In the genomic region with DNA sequence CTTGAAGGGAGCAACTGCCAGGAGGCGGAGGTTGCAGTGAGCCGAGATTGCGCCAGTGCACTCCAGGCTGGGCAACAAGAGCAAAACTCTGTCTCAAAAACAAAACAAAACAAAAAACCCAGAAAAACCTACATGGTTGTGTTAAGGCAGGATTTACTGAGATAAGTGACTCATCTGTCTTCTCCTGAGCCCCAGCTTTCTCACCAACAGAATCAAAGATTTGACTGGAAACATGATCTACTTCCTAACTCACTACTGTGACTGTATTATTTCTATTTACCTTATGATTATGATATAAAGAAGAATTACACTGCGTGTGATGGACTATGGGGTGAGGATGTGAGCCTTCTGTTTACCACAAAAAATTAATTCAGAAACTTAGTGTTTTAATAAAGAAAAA, we compare ENCODE assay signal across 13 cellular contexts.
"Had no signal": no experiment of that assay in that cellular context is flagged by ENCODE, and none has a peak within 500 bp of the region (broad histone marks: within the 10 kb centered on the region; RNA-seq: fewer than 3 reads in every experiment).

No MANE protein-coding gene starts in this region.

- DNase-seq: activated CD4-positive, alpha-beta T cell treated with anti-CD3 and anti-CD28 coated beads, Interleukin-2, amount 50 U/mL, for 48 hours; activated naive CD4-positive, alpha-beta T cell treated with Interleukin-2 at 50 U/mL for 16 hours; erythroblast; kidney glomerular epithelial cell; ovary; stimulated activated CD4-positive, alpha-beta T cell treated with anti-CD3 and anti-CD28 coated beads, Interleukin-12 subunit alpha, Interleukin-12 subunit beta, amount 100 ng/mL, for 4 hours; stimulated activated naive B cell treated with anti-CD40 and anti-IgM and Interleukin-4, amounts not matched to agents 10 μg/mL and 1 μg/mL and 100 μg/mL, for 72 hours; tibial artery had no signal

- H3K27ac ChIP-seq: hepatocyte, ovary, tibial artery had no signal

- H3K4me3 ChIP-seq: hepatocyte, ovary, tibial artery had no signal

- H2AFZ ChIP-seq: hepatocyte had no signal

- H3K36me3 ChIP-seq: ovary had no signal

- H3K9me3 ChIP-seq: ovary, tibial artery had no signal

- H3K27me3 ChIP-seq: hepatocyte, ovary, tibial artery had no signal

- H3K4me2 ChIP-seq: hepatocyte had no signal

- FAIRE-seq: urothelium cell line had no signal

- H3K4me1 ChIP-seq: tibial artery had no signal

- ATAC-seq: activated CD4-positive, CD25-positive, alpha-beta regulatory T cell treated with anti-CD3 and anti-CD28 coated beads, Interleukin-2, amount 50 U/mL, for 24 hours; activated T-helper 17 cell treated with anti-CD3 and anti-CD28 coated beads, Interleukin-2, amount 50 U/mL, for 72 hours; sciatic nerve; stimulated activated naive B cell treated with anti-CD40 and anti-IgM and Interleukin-4, amounts not matched to agents 10 μg/mL and 1 μg/mL and 100 μg/mL, for 72 hours had no signal
